ENCODE assay signal across 8 cellular contexts in genomic region chr4:128810331-128810870, GRCh38. TPM values are rescaled to one million over a fixed set of nuclear protein-coding genes. Genes with fewer than 3 reads are reported as not detected.
DNase-seq lines count a peak whose midpoint lies in the region; ATAC-seq and TF ChIP-seq lines count a peak whose summit lies in the region.

No MANE protein-coding gene starts in this region.

- H3K36me3 ChIP-seq in ACC112 (ENCODE audit: insufficient read depth, low read length) (no peaks in the 10 kb centered on the region), left ventricle myocardium inferior (no peaks in the 10 kb centered on the region)

- no peaks in the 10 kb centered on the region for H3K9me3 ChIP-seq in left ventricle myocardium inferior (replicated peaks)

- H3K4me1 ChIP-seq in ACC112 (ENCODE audit: control insufficient read depth, insufficient read depth, low read length, unreplicated experiment) (peaks cover 5% of the 10 kb centered on the region), left ventricle myocardium inferior (peaks cover 48% of the 10 kb centered on the region)

- H2AFZ ChIP-seq in ACC112 (ENCODE audit: low read length, unreplicated experiment), result peak overlapping the region; percentile 70

- no peaks in the 10 kb centered on the region for H3K27me3 Mint-ChIP-seq in activated naive CD8-positive, alpha-beta T cell

- H3K9me3 Mint-ChIP-seq in activated naive CD8-positive, alpha-beta T cell (ENCODE audit: low read depth), result no peaks in the 10 kb centered on the region

- no peak for TF ChIP-seq CTCF in GM12875 (IDR thresholded peaks at IDR 0.05; ENCODE audit: borderline replicate concordance, insufficient read depth, low read depth, low read length)
- TF ChIP-seq CTCF in left ventricle myocardium inferior (IDR thresholded peaks at IDR 0.05; ENCODE audit: borderline replicate concordance), result no peak

- peak overlapping the region; percentile 100 for H3K27ac Mint-ChIP-seq in activated naive CD8-positive, alpha-beta T cell

- peaks cover 22% of the 10 kb centered on the region for H3K4me1 Mint-ChIP-seq in activated naive CD8-positive, alpha-beta T cell (ENCODE audit: low read depth)

- no peak for ATAC-seq in HG03439 (IDR thresholded peaks at IDR 0.05; ENCODE audit: unreplicated experiment)
- no peak for ATAC-seq in HG03139 (IDR thresholded peaks at IDR 0.05; ENCODE audit: unreplicated experiment)

- peak overlapping the region; percentile 100 for H3K4me3 Mint-ChIP-seq in activated naive CD8-positive, alpha-beta T cell

- H3K27ac ChIP-seq in ACC112 (ENCODE audit: low read depth, low read length) (peak overlapping the region; percentile 97), left ventricle myocardium inferior (replicated peaks) (peak overlapping the region; percentile 93)

- no peaks in the 10 kb centered on the region for H3K27me3 ChIP-seq in ACC112 (ENCODE audit: insufficient read depth, low read length)
- no peaks in the 10 kb centered on the region for H3K27me3 ChIP-seq in left ventricle myocardium inferior (ENCODE audit: low read depth)

- peaks cover 37% of the 10 kb centered on the region for H3K79me2 ChIP-seq in ACC112 (ENCODE audit: control insufficient read depth, insufficient read depth, low read length, unreplicated experiment)

- H3K4me3 ChIP-seq in ACC112 (ENCODE audit: low read depth, low read length), result peak overlapping the region; percentile 82
- peak overlapping the region; percentile 70 for H3K4me3 ChIP-seq in GM12875 (ENCODE audit: low read depth, low read length)
- H3K4me3 ChIP-seq in left ventricle myocardium inferior, result peak overlapping the region; percentile 92

- DNase-seq in NOMO-1 treated with dmso at 0.1 percent for 144 hours (lab: John Stamatoyannopoulos, UW; ENCODE audit: unreplicated experiment), result peak; percentile 18
- DNase-seq in left ventricle myocardium inferior, result peak; percentile 32
- DNase-seq in posterior vena cava (ENCODE audit: low spot score), result peak; percentile 72

- H3K36me3 Mint-ChIP-seq in activated naive CD8-positive, alpha-beta T cell, result no peaks in the 10 kb centered on the region

- intact Hi-C loops in left ventricle myocardium inferior (cut with micrococcal nuclease) (no loop called here), posterior vena cava (cut with DNase I) (loop anchor here (5.0 to 10.0 kb wide), 4 partner anchors 236 to 356 kb away; no protein-coding TSS in a partner anchor)

RNA-seq across cellular contexts. Expression of gene JADE1, which starts 0.9 kb away (rescaled TPM):
- total RNA-seq in left ventricle myocardium inferior (22.1 TPM), posterior vena cava (10 to 100 TPM; 36.6 to 46.1 TPM)

Comparison
In these comparisons a context has a peak if more than half of its experiments do, and no peak if none do; other contexts are left out.
1. DNase-seq: peak in every context shown above with its lines; median percentile 72 in posterior vena cava; 32 in left ventricle myocardium inferior; 18 in NOMO-1 treated with dmso at 0.1 percent for 144 hours.